ENCODE assay signal across 16 cellular contexts in genomic region chr5:66407739-66408138, GRCh38.
"Had no signal": no experiment of that assay in that cellular context is flagged by ENCODE, and none has a peak within 500 bp of the region (broad histone marks: within the 10 kb centered on the region; RNA-seq: fewer than 3 reads in every experiment).

No MANE protein-coding gene starts in this region.

- H3K4me1 ChIP-seq: SJSA1 had no signal

- H3K4me3 ChIP-seq: SJSA1, SK-N-MC had no signal

- H3K27ac ChIP-seq: KMS-11, SJSA1, SK-N-MC had no signal

- H3K36me3 ChIP-seq: SJSA1 had no signal

- H3K4me2 ChIP-seq: KMS-11 had no signal

- H3K9ac ChIP-seq: KMS-11 had no signal

- DNase-seq: IMR-90, Kasumi-1, MM.1S, NCI-H1436, NCI-H187, NCI-H2029, NCI-H226, NCI-H446, NCI-H510A, Right ventricle myocardium superior, RPMI8226, SIG-M5 had no signal

- H3K27me3 ChIP-seq: SJSA1 had no signal

- ATAC-seq: HepG2 had no signal

- H3K9me3 ChIP-seq: SJSA1 had no signal
